ENCODE assay signal across 1 cellular context in genomic region chr6:99432877-99433276, GRCh38.
TF ChIP-seq lines count a peak whose summit lies in the region.

No MANE protein-coding gene starts in this region.

TF ChIP-seq in HepG2, 621 proteins besides CTCF, POLR2A, EP300 and RAD21 (continued from another document):
- TF ChIP-seq ARID5B (CRISPR knock-in tag; IDR thresholded peaks at IDR 0.05), result peak; percentile 51; the same call in 1 of the 2 replicates
